ENCODE assay signal across 10 cellular contexts in the genomic region with DNA sequence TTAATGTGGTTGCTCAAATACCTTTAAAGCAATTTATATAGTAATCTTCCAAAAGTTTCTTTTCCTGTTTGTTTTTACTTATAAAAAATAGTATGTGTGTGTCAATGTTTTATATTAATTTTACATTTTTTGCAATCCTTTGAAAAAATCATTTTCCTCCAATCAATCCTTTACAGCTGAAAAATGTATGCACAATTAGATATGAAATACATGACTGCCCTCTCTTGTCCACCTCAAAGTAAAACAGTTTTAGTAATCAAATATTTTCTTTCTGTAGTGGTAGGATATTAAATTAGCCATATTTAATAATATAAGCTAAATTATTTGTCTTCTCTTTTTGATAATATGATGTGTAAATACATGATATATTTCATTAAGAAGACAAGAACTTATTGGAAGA.
A peak's percentile ranks its signal among the peaks of the same experiment; 100 is the strongest.
DNase-seq lines count a peak whose midpoint lies in the region; ATAC-seq and TF ChIP-seq lines count a peak whose summit lies in the region.
"Had no signal": no experiment of that assay in that cellular context is flagged by ENCODE, and none has a peak within 500 bp of the region (broad histone marks: within the 10 kb centered on the region; RNA-seq: fewer than 3 reads in every experiment).

No MANE protein-coding gene starts in this region.

- DNase-seq in PC-3, result peak; percentile 58
- DNase-seq in fibroblast of lung (ENCODE audit: low read depth in 2 of 2), result peak; percentile 52 to 75
- no peak for DNase-seq in activated T-cell treated with anti-CD3 and anti-CD28 coated beads, Interleukin-2, amount 50 U/mL, for 72 hours
- DNase-seq in stimulated activated naive CD4-positive, alpha-beta T cell treated with Interleukin-2 at 50 U/mL for 16 hours (lab: John Stamatoyannopoulos, UW), result no peak
- no peak for DNase-seq in stimulated activated CD8-positive, alpha-beta memory T cell treated with anti-CD3 and anti-CD28 coated beads, Interleukin-4, amount 100 ng/mL, for 48 hours
- DNase-seq: Caco-2, naive B cell had no signal

- H3K79me2 ChIP-seq in PC-3 (ENCODE audit: low read length), result no peaks in the 10 kb centered on the region
- no peaks in the 10 kb centered on the region for H3K79me2 ChIP-seq in fibroblast of lung (ENCODE audit: control insufficient read depth, insufficient read depth, low read length)

- no peaks in the 10 kb centered on the region for H3K9me3 Mint-ChIP-seq in activated T-cell treated with anti-CD3 and anti-CD28 coated beads, Interleukin-2, amount 50 U/mL, for 72 hours
- H3K9me3 Mint-ChIP-seq: naive B cell had no signal

- H3K9me3 ChIP-seq in PC-3 (ENCODE audit: low read length) (no peaks in the 10 kb centered on the region), fibroblast of lung (ENCODE audit: control insufficient read depth, insufficient read depth, low read depth, low read length) (no peaks in the 10 kb centered on the region)
- H3K9me3 ChIP-seq: Caco-2 had no signal

- no peaks in the 10 kb centered on the region for H3K36me3 Mint-ChIP-seq in activated T-cell treated with anti-CD3 and anti-CD28 coated beads, Interleukin-2, amount 50 U/mL, for 72 hours (ENCODE audit: insufficient read depth in 2 of 2)
- H3K36me3 Mint-ChIP-seq: naive B cell had no signal

- H3K4me1 ChIP-seq in PC-3 (ENCODE audit: insufficient read depth, low read length), result peaks cover 45% of the 10 kb centered on the region
- peaks cover 6% of the 10 kb centered on the region for H3K4me1 ChIP-seq in fibroblast of lung (ENCODE audit: control insufficient read depth, extremely low read depth, insufficient read depth, low read length)
- H3K4me1 ChIP-seq: Caco-2 had no signal

- intact Hi-C loops in PC-3 (cut with micrococcal nuclease), result loop anchor here (1.0 to 10.0 kb wide), 9 partner anchors 55 to 1155 kb away; no protein-coding TSS in a partner anchor

- BruUV-seq in PC-3 (replicated peaks; lab: Mats Ljungman, UMichigan), result no TSS peak

- POLR2A ChIA-PET in PC-3 (lab: Charles Lee; ENCODE audit: unreplicated experiment), result no interaction called here

- no peak overlapping the region for H3K27ac Mint-ChIP-seq in activated T-cell treated with anti-CD3 and anti-CD28 coated beads, Interleukin-2, amount 50 U/mL, for 72 hours

- H2AFZ ChIP-seq in PC-3 (ENCODE audit: low read length) (no peak overlapping the region), fibroblast of lung (ENCODE audit: low read length) (no peak overlapping the region)

- no peak overlapping the region for H3K27ac ChIP-seq in 22Rv1
- no peak overlapping the region for H3K27ac ChIP-seq in PC-3 (ENCODE audit: low read length)
- H3K27ac ChIP-seq in fibroblast of lung (ENCODE audit: insufficient read depth, low read length), result no peak overlapping the region

- no peaks in the 10 kb centered on the region for H4K20me1 ChIP-seq in PC-3 (ENCODE audit: low read length)
- H4K20me1 ChIP-seq in fibroblast of lung (ENCODE audit: control insufficient read depth, extremely low read depth, insufficient read depth, low read length), result no peaks in the 10 kb centered on the region

- H3K4me3 ChIP-seq in PC-3 (ENCODE audit: low read length) (no peak overlapping the region), fibroblast of lung (replicated peaks in 1 of 4; ENCODE audit: control extremely low read depth in 1 of 4, insufficient read depth in 1 of 4, low read depth in 3 of 4, low read length in 4 of 4) (no peak overlapping the region)

- peaks cover 4% of the 10 kb centered on the region for H3F3A ChIP-seq in PC-3 (ENCODE audit: low read length, unreplicated experiment)

- no peaks in the 10 kb centered on the region for H3K4me1 Mint-ChIP-seq in activated T-cell treated with anti-CD3 and anti-CD28 coated beads, Interleukin-2, amount 50 U/mL, for 72 hours (ENCODE audit: low read depth)

- CTCF ChIA-PET in PC-3 (lab: Charles Lee), result interaction anchor here (0.6 to 1.2 kb wide), 7 partner anchors 57 to 800 kb away, joined by 3 to 11 read pairs (median 3); no protein-coding TSS in a partner anchor

- H3K4me2 ChIP-seq in PC-3 (ENCODE audit: low read length) (no peak overlapping the region), fibroblast of lung (ENCODE audit: extremely low read depth, insufficient read depth, low read length) (no peak overlapping the region)

- H3K27me3 Mint-ChIP-seq in activated T-cell treated with anti-CD3 and anti-CD28 coated beads, Interleukin-2, amount 50 U/mL, for 72 hours (ENCODE audit: low read depth), result no peaks in the 10 kb centered on the region

- TF ChIP-seq CTCF in 22Rv1 (IDR thresholded peaks at IDR 0.05) (peak; percentile 62), GM12874 (IDR thresholded peaks at IDR 0.05; ENCODE audit: insufficient read depth, low read depth, low read length) (0 out of 2 replicates have a peak, but pooled peaks have one; percentile 7), PC-3 (conservative IDR thresholded peaks at IDR 0.05; ENCODE audit: low read depth, low read length) (peak; percentile 79), fibroblast of lung (conservative IDR thresholded peaks at IDR 0.05 in 1 of 2, IDR thresholded peaks at IDR 0.05 in 1 of 2; ENCODE audit: low read depth in 1 of 2, low read length in 2 of 2) (peak in 1 of 2 donors; percentile 41)

- H3K27me3 ChIP-seq in PC-3 (ENCODE audit: low read length) (no peaks in the 10 kb centered on the region), fibroblast of lung (ENCODE audit: control insufficient read depth, insufficient read depth, low read length) (no peaks in the 10 kb centered on the region)

- no peaks in the 10 kb centered on the region for H3K9me2 ChIP-seq in PC-3 (replicated peaks; ENCODE audit: low read length)

- no peak overlapping the region for H3K4me3 Mint-ChIP-seq in activated T-cell treated with anti-CD3 and anti-CD28 coated beads, Interleukin-2, amount 50 U/mL, for 72 hours
- H3K4me3 Mint-ChIP-seq: naive B cell had no signal

- ATAC-seq in PC-3, result no peak
- no peak for ATAC-seq in activated T-cell treated with anti-CD3 and anti-CD28 coated beads, Interleukin-2, amount 50 U/mL, for 72 hours (replicated peaks in 1 of 2)
- no peak for ATAC-seq in GM21786 (IDR thresholded peaks at IDR 0.05; ENCODE audit: unreplicated experiment)

- H3K36me3 ChIP-seq in PC-3 (ENCODE audit: low read depth, low read length), result no peaks in the 10 kb centered on the region
- no peaks in the 10 kb centered on the region for H3K36me3 ChIP-seq in fibroblast of lung (ENCODE audit: control insufficient read depth, insufficient read depth, low read length)

- no peak overlapping the region for H3K9ac ChIP-seq in PC-3 (ENCODE audit: low read length)
- H3K9ac ChIP-seq in fibroblast of lung (ENCODE audit: insufficient read depth, low read length), result no peak overlapping the region

Comparison
In these comparisons a context has a peak if more than half of its experiments do, and no peak if none do; other contexts are left out.
1. DNase-seq: peak in PC-3 (single experiment) and fibroblast of lung (2 of 2); none in activated T-cell treated with anti-CD3 and anti-CD28 coated beads, Interleukin-2, amount 50 U/mL, for 72 hours (0 of 2), stimulated activated naive CD4-positive, alpha-beta T cell treated with Interleukin-2 at 50 U/mL for 16 hours (single experiment) and stimulated activated CD8-positive, alpha-beta memory T cell treated with anti-CD3 and anti-CD28 coated beads, Interleukin-4, amount 100 ng/mL, for 48 hours (single experiment).